ENCODE assay signal across 23 cellular contexts in the genomic region with DNA sequence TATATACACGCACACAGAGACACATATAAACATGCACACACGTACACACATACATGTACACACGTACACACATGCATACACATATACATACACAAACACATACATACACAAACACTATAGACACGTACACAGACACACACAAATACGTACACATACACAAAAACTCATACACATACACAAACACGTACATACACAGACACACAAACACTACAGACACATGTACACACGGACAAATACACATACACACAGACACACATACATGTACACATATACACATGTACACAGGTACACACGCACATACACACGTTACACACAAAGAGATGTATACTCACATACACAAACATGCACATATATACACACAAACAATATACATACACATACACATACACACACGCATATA.
"Had no signal": no experiment of that assay in that cellular context is flagged by ENCODE, and none has a peak within 500 bp of the region (broad histone marks: within the 10 kb centered on the region; RNA-seq: fewer than 3 reads in every experiment).

No MANE protein-coding gene starts in this region.

- H3K4me3 ChIP-seq: adrenal gland, breast epithelium, Peyer's patch, SJSA1 had no signal

- H3K9me3 ChIP-seq: adrenal gland, breast epithelium, Peyer's patch, SJSA1 had no signal

- H3K9me3 Mint-ChIP-seq: activated B cell treated with CpG ODN at 0.5 μM for 24 hours; activated CD4-positive, alpha-beta memory T cell treated with anti-CD3 and anti-CD28 coated beads for 36 hours; activated CD4-positive, alpha-beta T cell treated with anti-CD3 and anti-CD28 coated beads, Interleukin-2, amount 10 ng/mL, durations not matched to agents 7 days and 5 days; activated naive CD8-positive, alpha-beta T cell treated with anti-CD3 and anti-CD28 coated beads, Interleukin-2, amount 10 ng/mL, durations not matched to agents 7 days and 5 days; activated T-cell treated with anti-CD3 and anti-CD28 coated beads, Interleukin-2, amount 50 U/mL, for 4 hours; activated T-helper 17 cell treated with anti-CD3 and anti-CD28 coated beads, Interleukin-2, amount 50 U/mL, for 72 hours; T-helper 1 cell treated with Interleukin-12 subunit alpha and Interleukin-12 subunit beta and Interleukin-4 antibody, amounts not matched to agents 30 μg/mL and 1 μg/mL, for 36 hours had no signal

- H3K4me1 Mint-ChIP-seq: activated B cell treated with CpG ODN at 0.5 μM for 24 hours; activated CD4-positive, alpha-beta T cell treated with anti-CD3 and anti-CD28 coated beads, Interleukin-2, amount 10 ng/mL, durations not matched to agents 7 days and 5 days; activated T-helper 17 cell treated with anti-CD3 and anti-CD28 coated beads, Interleukin-2, amount 50 U/mL, for 72 hours had no signal

- H3K36me3 Mint-ChIP-seq: activated CD4-positive, alpha-beta memory T cell treated with anti-CD3 and anti-CD28 coated beads for 36 hours; activated naive CD8-positive, alpha-beta T cell treated with anti-CD3 and anti-CD28 coated beads, Interleukin-2, amount 10 ng/mL, durations not matched to agents 7 days and 5 days had no signal

- H3K27me3 Mint-ChIP-seq: activated B cell treated with CpG ODN at 0.5 μM for 24 hours; activated CD4-positive, alpha-beta memory T cell treated with anti-CD3 and anti-CD28 coated beads for 36 hours; activated T-helper 17 cell treated with anti-CD3 and anti-CD28 coated beads, Interleukin-2, amount 50 U/mL, for 72 hours had no signal

- ATAC-seq: activated T-cell treated with anti-CD3 and anti-CD28 coated beads, Interleukin-2, amount 50 U/mL, for 4 hours; activated T-helper 17 cell treated with anti-CD3 and anti-CD28 coated beads, Interleukin-2, amount 50 U/mL, for 72 hours had no signal

- H3K27ac ChIP-seq: adrenal gland, breast epithelium, Peyer's patch, SJSA1 had no signal

- H3K4me1 ChIP-seq: breast epithelium, SJSA1 had no signal

- H3K36me3 ChIP-seq: adrenal gland, breast epithelium, Peyer's patch, SJSA1 had no signal

- H3K4me3 Mint-ChIP-seq: activated B cell treated with CpG ODN at 0.5 μM for 24 hours; activated CD4-positive, alpha-beta memory T cell treated with anti-CD3 and anti-CD28 coated beads for 36 hours; activated CD4-positive, alpha-beta T cell treated with anti-CD3 and anti-CD28 coated beads, Interleukin-2, amount 10 ng/mL, durations not matched to agents 7 days and 5 days; activated naive CD8-positive, alpha-beta T cell treated with anti-CD3 and anti-CD28 coated beads, Interleukin-2, amount 10 ng/mL, durations not matched to agents 7 days and 5 days; activated T-cell treated with anti-CD3 and anti-CD28 coated beads, Interleukin-2, amount 50 U/mL, for 4 hours; activated T-helper 17 cell treated with anti-CD3 and anti-CD28 coated beads, Interleukin-2, amount 50 U/mL, for 72 hours; T-helper 1 cell treated with Interleukin-12 subunit alpha and Interleukin-12 subunit beta and Interleukin-4 antibody, amounts not matched to agents 30 μg/mL and 1 μg/mL, for 36 hours had no signal

- H3K27ac Mint-ChIP-seq: activated B cell treated with CpG ODN at 0.5 μM for 24 hours; activated CD4-positive, alpha-beta memory T cell treated with anti-CD3 and anti-CD28 coated beads for 36 hours; activated CD4-positive, alpha-beta T cell treated with anti-CD3 and anti-CD28 coated beads, Interleukin-2, amount 10 ng/mL, durations not matched to agents 7 days and 5 days; activated naive CD8-positive, alpha-beta T cell treated with anti-CD3 and anti-CD28 coated beads, Interleukin-2, amount 10 ng/mL, durations not matched to agents 7 days and 5 days; T-helper 1 cell treated with Interleukin-12 subunit alpha and Interleukin-12 subunit beta and Interleukin-4 antibody, amounts not matched to agents 30 μg/mL and 1 μg/mL, for 36 hours had no signal

- H3K27me3 ChIP-seq: adrenal gland, breast epithelium, Peyer's patch, SJSA1 had no signal

- DNase-seq: activated B cell treated with CpG ODN at 0.5 μM for 24 hours; activated CD4-positive, alpha-beta memory T cell treated with anti-CD3 and anti-CD28 coated beads for 36 hours; activated CD4-positive, alpha-beta T cell treated with anti-CD3 and anti-CD28 coated beads, Interleukin-2, amount 10 ng/mL, durations not matched to agents 7 days and 5 days; activated CD8-positive, alpha-beta memory T cell treated with anti-CD3 and anti-CD28 coated beads for 24 hours; activated gamma-delta T cell; activated naive CD4-positive, alpha-beta T cell treated with anti-CD3 and anti-CD28 coated beads, Interleukin-2, amount 50 U/mL, for 16 hours; activated naive CD8-positive, alpha-beta T cell treated with anti-CD3 and anti-CD28 coated beads, Interleukin-2, amount 10 ng/mL, durations not matched to agents 7 days and 5 days; activated T-cell treated with anti-CD3 and anti-CD28 coated beads, Interleukin-2, amount 50 U/mL, for 4 hours; adrenal gland; anterior cingulate cortex; central memory CD4-positive, alpha-beta T cell; NCI-H1105 treated with DMSO at 0.1 percent for 48 hours; NCI-H1436 treated with DMSO at 0.1 percent for 48 hours; NCI-H187; NCI-H2081; NCI-H510A treated with DMSO at 0.1 percent for 48 hours; Peyer's patch; SHP77; T-helper 9 cell had no signal
